ENCODE assay signal across 9 cellular contexts in the genomic region with DNA sequence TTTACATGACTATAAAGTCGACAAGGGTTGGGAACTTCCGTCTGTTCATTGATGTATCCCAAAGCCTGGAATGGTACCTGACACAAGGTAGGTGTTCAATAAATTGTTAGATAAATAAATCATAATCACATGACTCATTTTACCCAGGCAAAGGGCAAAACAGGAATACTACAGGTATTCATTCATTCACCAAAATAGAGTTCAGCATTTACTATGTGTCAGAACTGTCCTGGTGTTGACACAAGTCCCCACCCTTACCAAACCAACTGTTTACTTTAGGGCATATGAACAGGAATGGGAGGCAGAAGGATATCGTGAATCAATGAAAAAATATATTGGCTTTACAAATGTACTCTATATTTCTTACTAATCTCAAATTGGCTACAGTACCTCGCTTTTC. TPM values are rescaled to one million over a fixed set of nuclear protein-coding genes. Genes with fewer than 3 reads are reported as not detected.
DNase-seq lines count a peak whose midpoint lies in the region; ATAC-seq, FAIRE-seq and TF ChIP-seq lines count a peak whose summit lies in the region.
"Had no signal": no experiment of that assay in that cellular context is flagged by ENCODE, and none has a peak within 500 bp of the region (broad histone marks: within the 10 kb centered on the region; RNA-seq: fewer than 3 reads in every experiment).

No MANE protein-coding gene starts in this region.

- H3K4me3 ChIP-seq in AG04449 (ENCODE audit: low read depth, low read length) (peak overlapping the region; percentile 92), HUES64 (ENCODE audit: low read length) (peak overlapping the region; percentile 88), bronchial epithelial cell (ENCODE audit: low read depth, low read length) (peak overlapping the region; percentile 93), mucosa of descending colon (peak overlapping the region; percentile 56)

- H3K36me3 ChIP-seq in HUES64 (ENCODE audit: insufficient read depth, low read length) = peaks cover 16% of the 10 kb centered on the region
- H3K36me3 ChIP-seq in bronchial epithelial cell (ENCODE audit: control insufficient read depth, insufficient read depth, low read length) = no peaks in the 10 kb centered on the region
- no peaks in the 10 kb centered on the region for H3K36me3 ChIP-seq in mucosa of descending colon (ENCODE audit: low read depth)

- TF ChIP-seq CTCF in AG04449 (IDR thresholded peaks at IDR 0.05; ENCODE audit: insufficient read depth, low read length, missing control alignments) (no peak), bronchial epithelial cell (IDR thresholded peaks at IDR 0.05; ENCODE audit: insufficient read depth, low read length, severe bottlenecking) (no peak), mucosa of descending colon (IDR thresholded peaks at IDR 0.05) (no peak)

- intact Hi-C loops in mucosa of descending colon (cut with DNase I, micrococcal nuclease) = no loop called here

- no peak for FAIRE-seq in bronchial epithelial cell (lab: Jason Lieb, UNC)
- FAIRE-seq: islet of Langerhans had no signal

- peak overlapping the region; percentile 74; the same call in 1 of the 2 replicates for H3K27ac ChIP-seq in HUES64 (ENCODE audit: low read depth, low read length)

- ATAC-seq in mucosa of descending colon (peak; percentile 91), HG03378 (IDR thresholded peaks at IDR 0.05; ENCODE audit: unreplicated experiment) (no peak), GM19324 (IDR thresholded peaks at IDR 0.05; ENCODE audit: low FRiP score, unreplicated experiment) (no peak), GM21423 (IDR thresholded peaks at IDR 0.05; ENCODE audit: unreplicated experiment) (no peak)

- 12% methylated on average over 1 of the region's 4 CpGs for WGBS in HUES64

- H3K9me3 ChIP-seq in HUES64 (ENCODE audit: insufficient read depth, low read depth, low read length) (no peaks in the 10 kb centered on the region), mucosa of descending colon (no peaks in the 10 kb centered on the region)

- H3K4me1 ChIP-seq in HUES64 (ENCODE audit: insufficient read depth, low read length) = peaks cover 13% of the 10 kb centered on the region
- peaks cover 7% of the 10 kb centered on the region for H3K4me1 ChIP-seq in mucosa of descending colon (ENCODE audit: low read depth)

- peak overlapping the region; percentile 96 for H3K9ac ChIP-seq in HUES64 (ENCODE audit: low read depth, low read length)

- DNase-seq in AG04449 (ENCODE audit: low read depth, low spot score) = no peak
- peak; percentile 71 for DNase-seq in bronchial epithelial cell (ENCODE audit: low read depth)
- peak in 1 of 3 donors; percentile 13 for DNase-seq in mucosa of descending colon
- DNase-seq in foreskin melanocyte = no peak

- POLR2A ChIA-PET in AG04449 (lab: Yijun Ruan, JAX) = no interaction called here

- CTCF ChIA-PET in AG04449 (lab: Yijun Ruan, JAX) = no interaction called here

- H3K27me3 ChIP-seq in HUES64 (ENCODE audit: insufficient read depth, low read length) = no peaks in the 10 kb centered on the region
- no peaks in the 10 kb centered on the region for H3K27me3 ChIP-seq in bronchial epithelial cell (ENCODE audit: control insufficient read depth, insufficient read depth, low read length)

RNA-seq across cellular contexts. Expression of gene YAE1, which starts 0.7 kb away (rescaled TPM):
- 40.1 TPM for polyA plus RNA-seq in HUES64 (2013, experiment 1 of 2)
- polyA plus RNA-seq in HUES64 (2013, experiment 2 of 2) = 41.5 TPM
- total RNA-seq in bronchial epithelial cell = 13.2 and 22.8 TPM in 2 replicates
- 10 to 100 TPM; 19.8 to 24.2 (median 23.3) TPM for total RNA-seq in mucosa of descending colon

RNA-seq across cellular contexts. Expression of gene RALA, which starts 57.8 kb away (rescaled TPM):
- 53.2 TPM for polyA plus RNA-seq in HUES64 (2013, experiment 1 of 2)
- polyA plus RNA-seq in HUES64 (2013, experiment 2 of 2) = 53.0 TPM
- total RNA-seq in bronchial epithelial cell (15.3 and 22.4 TPM in 2 replicates), mucosa of descending colon (10 to 100 TPM; 35.6 to 52.5 (median 50.3) TPM)
